Comparison of ENCODE assay signal across 1 cellular context in genomic region chr5:14569948-14570691, GRCh38.
TF ChIP-seq lines count a peak whose summit lies in the region.

No MANE protein-coding gene starts in this region.

TF ChIP-seq in HepG2, 621 proteins besides CTCF, POLR2A, EP300 and RAD21 (continued from another document and continues in another):
- TF ChIP-seq ARID3A (IDR thresholded peaks at IDR 0.05; ENCODE audit: low read depth, low read length) = peak; percentile 95
- peak; percentile 65 for TF ChIP-seq MED1 (CRISPR knock-in tag; IDR thresholded peaks at IDR 0.05)
- TF ChIP-seq EED (CRISPR knock-in tag; IDR thresholded peaks at IDR 0.05) = no peak
- no peak for TF ChIP-seq ZNF138 (CRISPR knock-in tag; IDR thresholded peaks at IDR 0.05; ENCODE audit: low read depth)
- peak; percentile 100 for TF ChIP-seq BCL6 (CRISPR knock-in tag; IDR thresholded peaks at IDR 0.05)
- TF ChIP-seq SMC3 (IDR thresholded peaks at IDR 0.05; ENCODE audit: low read length) = no peak
- no peak for TF ChIP-seq MBNL3 (CRISPR knock-in tag; conservative IDR thresholded peaks at IDR 0.05)
- TF ChIP-seq NPAS2 (CRISPR knock-in tag; IDR thresholded peaks at IDR 0.05; ENCODE audit: borderline replicate concordance) = no peak
- TF ChIP-seq ZNF792 (CRISPR knock-in tag; IDR thresholded peaks at IDR 0.05) = peak; percentile 73; the same call in 1 of the 2 replicates
- no peak for TF ChIP-seq ZNF883 (CRISPR knock-in tag; IDR thresholded peaks at IDR 0.05; ENCODE audit: not compliant biosample characterization)
- TF ChIP-seq THAP11 (CRISPR knock-in tag; IDR thresholded peaks at IDR 0.05) = 0 out of 2 replicates have a peak, but pooled peaks have one; percentile 46
- no peak for TF ChIP-seq RBAK (CRISPR knock-in tag; IDR thresholded peaks at IDR 0.05)
- TF ChIP-seq ZNF513 (CRISPR knock-in tag; conservative IDR thresholded peaks at IDR 0.05) = no peak
- no peak for TF ChIP-seq PHF20 (CRISPR knock-in tag; IDR thresholded peaks at IDR 0.05)
- no peak for TF ChIP-seq MNT (IDR thresholded peaks at IDR 0.05)
- TF ChIP-seq GATA4 (IDR thresholded peaks at IDR 0.05; ENCODE audit: borderline replicate concordance, low read depth) = no peak
- peak; percentile 81 for TF ChIP-seq NCOA2 (CRISPR knock-in tag; IDR thresholded peaks at IDR 0.05)
- peak; percentile 80; the same call in 1 of the 2 replicates for TF ChIP-seq MIER3 (CRISPR knock-in tag; IDR thresholded peaks at IDR 0.05; ENCODE audit: borderline replicate concordance)
- TF ChIP-seq ZNF878 (CRISPR knock-in tag; IDR thresholded peaks at IDR 0.05) = peak; percentile 77
- TF ChIP-seq FLYWCH1 (CRISPR knock-in tag; IDR thresholded peaks at IDR 0.05) = no peak
- TF ChIP-seq, protein P1, sequence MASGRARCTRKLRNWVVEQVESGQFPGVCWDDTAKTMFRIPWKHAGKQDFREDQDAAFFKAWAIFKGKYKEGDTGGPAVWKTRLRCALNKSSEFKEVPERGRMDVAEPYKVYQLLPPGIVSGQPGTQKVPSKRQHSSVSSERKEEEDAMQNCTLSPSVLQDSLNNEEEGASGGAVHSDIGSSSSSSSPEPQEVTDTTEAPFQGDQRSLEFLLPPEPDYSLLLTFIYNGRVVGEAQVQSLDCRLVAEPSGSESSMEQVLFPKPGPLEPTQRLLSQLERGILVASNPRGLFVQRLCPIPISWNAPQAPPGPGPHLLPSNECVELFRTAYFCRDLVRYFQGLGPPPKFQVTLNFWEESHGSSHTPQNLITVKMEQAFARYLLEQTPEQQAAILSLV (CRISPR knock-in tag; IDR thresholded peaks at IDR 0.05; ENCODE audit: borderline replicate concordance) = no peak
- TF ChIP-seq ZNF546 (CRISPR knock-in tag; conservative IDR thresholded peaks at IDR 0.05) = no peak
- TF ChIP-seq NRL (CRISPR knock-in tag; IDR thresholded peaks at IDR 0.05; ENCODE audit: borderline replicate concordance) = no peak
- TF ChIP-seq TEF (CRISPR knock-in tag; IDR thresholded peaks at IDR 0.05) = no peak
- peak; percentile 77; the same call in 1 of the 2 replicates for TF ChIP-seq ZNF12 (CRISPR knock-in tag; IDR thresholded peaks at IDR 0.05)
- no peak for TF ChIP-seq ZNF205 (CRISPR knock-in tag; IDR thresholded peaks at IDR 0.05)
- TF ChIP-seq ZMYM2 (CRISPR knock-in tag; IDR thresholded peaks at IDR 0.05) = peak; percentile 72
- no peak for TF ChIP-seq TEAD2 (CRISPR knock-in tag; IDR thresholded peaks at IDR 0.05)
- no peak for TF ChIP-seq HOXA5 (CRISPR knock-in tag; IDR thresholded peaks at IDR 0.05)
- no peak for TF ChIP-seq ZFX (CRISPR knock-in tag; IDR thresholded peaks at IDR 0.05; ENCODE audit: low read depth)
- no peak for TF ChIP-seq RAD51 (IDR thresholded peaks at IDR 0.05; ENCODE audit: borderline replicate concordance)
- TF ChIP-seq NAIF1 (CRISPR knock-in tag; IDR thresholded peaks at IDR 0.05; ENCODE audit: borderline replicate concordance) = no peak
- TF ChIP-seq HOXA3 (CRISPR knock-in tag; IDR thresholded peaks at IDR 0.05) = peak; percentile 35; the same call in 1 of the 2 replicates
- TF ChIP-seq AHR (CRISPR knock-in tag; IDR thresholded peaks at IDR 0.05) = no peak
- TF ChIP-seq ZBTB38 (CRISPR knock-in tag; IDR thresholded peaks at IDR 0.05) = no peak
- TF ChIP-seq BORCS8-MEF2B (CRISPR knock-in tag; IDR thresholded peaks at IDR 0.05) = no peak
- TF ChIP-seq ATF7 (IDR thresholded peaks at IDR 0.05) = peak; percentile 45
- no peak for TF ChIP-seq ATF7 (CRISPR knock-in tag; IDR thresholded peaks at IDR 0.05)
- no peak for TF ChIP-seq ZSCAN22 (CRISPR knock-in tag; IDR thresholded peaks at IDR 0.05)
- peak; percentile 82 for TF ChIP-seq BHLHE40 (IDR thresholded peaks at IDR 0.05; ENCODE audit: low read length)
- TF ChIP-seq SNAI1 (CRISPR knock-in tag; IDR thresholded peaks at IDR 0.05; ENCODE audit: borderline replicate concordance) = no peak
- TF ChIP-seq, protein P2, sequence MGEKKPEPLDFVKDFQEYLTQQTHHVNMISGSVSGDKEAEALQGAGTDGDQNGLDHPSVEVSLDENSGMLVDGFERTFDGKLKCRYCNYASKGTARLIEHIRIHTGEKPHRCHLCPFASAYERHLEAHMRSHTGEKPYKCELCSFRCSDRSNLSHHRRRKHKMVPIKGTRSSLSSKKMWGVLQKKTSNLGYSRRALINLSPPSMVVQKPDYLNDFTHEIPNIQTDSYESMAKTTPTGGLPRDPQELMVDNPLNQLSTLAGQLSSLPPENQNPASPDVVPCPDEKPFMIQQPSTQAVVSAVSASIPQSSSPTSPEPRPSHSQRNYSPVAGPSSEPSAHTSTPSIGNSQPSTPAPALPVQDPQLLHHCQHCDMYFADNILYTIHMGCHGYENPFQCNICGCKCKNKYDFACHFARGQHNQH (CRISPR knock-in tag; IDR thresholded peaks at IDR 0.05) = peak; percentile 71; the same call in 1 of the 2 replicates
- TF ChIP-seq, protein P3, sequence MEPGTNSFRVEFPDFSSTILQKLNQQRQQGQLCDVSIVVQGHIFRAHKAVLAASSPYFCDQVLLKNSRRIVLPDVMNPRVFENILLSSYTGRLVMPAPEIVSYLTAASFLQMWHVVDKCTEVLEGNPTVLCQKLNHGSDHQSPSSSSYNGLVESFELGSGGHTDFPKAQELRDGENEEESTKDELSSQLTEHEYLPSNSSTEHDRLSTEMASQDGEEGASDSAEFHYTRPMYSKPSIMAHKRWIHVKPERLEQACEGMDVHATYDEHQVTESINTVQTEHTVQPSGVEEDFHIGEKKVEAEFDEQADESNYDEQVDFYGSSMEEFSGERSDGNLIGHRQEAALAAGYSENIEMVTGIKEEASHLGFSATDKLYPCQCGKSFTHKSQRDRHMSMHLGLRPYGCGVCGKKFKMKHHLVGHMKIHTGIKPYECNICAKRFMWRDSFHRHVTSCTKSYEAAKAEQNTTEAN (CRISPR knock-in tag; conservative IDR thresholded peaks at IDR 0.05) = 0 out of 2 replicates have a peak, but pooled peaks have one; percentile 37
- no peak for TF ChIP-seq MTF2 (CRISPR knock-in tag; IDR thresholded peaks at IDR 0.05; ENCODE audit: borderline replicate concordance)
- TF ChIP-seq, protein P4, sequence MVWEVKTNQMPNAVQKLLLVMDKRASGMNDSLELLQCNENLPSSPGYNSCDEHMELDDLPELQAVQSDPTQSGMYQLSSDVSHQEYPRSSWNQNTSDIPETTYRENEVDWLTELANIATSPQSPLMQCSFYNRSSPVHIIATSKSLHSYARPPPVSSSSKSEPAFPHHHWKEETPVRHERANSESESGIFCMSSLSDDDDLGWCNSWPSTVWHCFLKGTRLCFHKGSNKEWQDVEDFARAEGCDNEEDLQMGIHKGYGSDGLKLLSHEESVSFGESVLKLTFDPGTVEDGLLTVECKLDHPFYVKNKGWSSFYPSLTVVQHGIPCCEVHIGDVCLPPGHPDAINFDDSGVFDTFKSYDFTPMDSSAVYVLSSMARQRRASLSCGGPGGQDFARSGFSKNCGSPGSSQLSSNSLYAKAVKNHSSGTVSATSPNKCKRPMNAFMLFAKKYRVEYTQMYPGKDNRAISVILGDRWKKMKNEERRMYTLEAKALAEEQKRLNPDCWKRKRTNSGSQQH (CRISPR knock-in tag; IDR thresholded peaks at IDR 0.05; ENCODE audit: low read depth) = peak; percentile 83; the same call in 1 of the 2 replicates
- TF ChIP-seq HOXA7 (CRISPR knock-in tag; IDR thresholded peaks at IDR 0.05) = no peak
- no peak for TF ChIP-seq ZNF207 (IDR thresholded peaks at IDR 0.05; ENCODE audit: borderline replicate concordance)
- TF ChIP-seq ZNF780A (CRISPR knock-in tag; IDR thresholded peaks at IDR 0.05) = no peak
- peak; percentile 68; the same call in 1 of the 2 replicates for TF ChIP-seq NFIC (IDR thresholded peaks at IDR 0.05; ENCODE audit: low read length)
- TF ChIP-seq MIER2 (CRISPR knock-in tag; IDR thresholded peaks at IDR 0.05) = peak; percentile 77
- TF ChIP-seq U2AF2 (IDR thresholded peaks at IDR 0.05; ENCODE audit: low read depth, low read length) = no peak
- TF ChIP-seq MXD4 (CRISPR knock-in tag; IDR thresholded peaks at IDR 0.05) = no peak
- TF ChIP-seq ETS1 (CRISPR knock-in tag; IDR thresholded peaks at IDR 0.05) = no peak
- no peak for TF ChIP-seq ZFP1 (CRISPR knock-in tag; IDR thresholded peaks at IDR 0.05)
- TF ChIP-seq REXO4 (CRISPR knock-in tag; IDR thresholded peaks at IDR 0.05; ENCODE audit: borderline replicate concordance) = no peak
- peak; percentile 78 for TF ChIP-seq JUN (CRISPR knock-in tag; IDR thresholded peaks at IDR 0.05)
- TF ChIP-seq SRSF9 (IDR thresholded peaks at IDR 0.05; ENCODE audit: borderline replicate concordance, insufficient read depth, low read depth, low read length, poor library complexity, severe bottlenecking) = no peak
- peak; percentile 76 for TF ChIP-seq ATF3 (CRISPR knock-in tag; IDR thresholded peaks at IDR 0.05)
